Comparison of ENCODE assay signal across 1 cellular context in genomic region chr12:79691299-79692248, GRCh38.
TF ChIP-seq lines count a peak whose summit lies in the region.

No MANE protein-coding gene starts in this region.

TF ChIP-seq in HEK293, 187 proteins besides CTCF, POLR2A, EP300 and RAD21 (continued from another document):
- TF ChIP-seq ZSCAN18 (tag by site-specific recombination; IDR thresholded peaks at IDR 0.05) = no peak
- no peak for TF ChIP-seq TRIM28 (IDR thresholded peaks at IDR 0.05; ENCODE audit: borderline replicate concordance, low read length)
- no peak for TF ChIP-seq RBAK (tag by site-specific recombination; IDR thresholded peaks at IDR 0.05)
- 0 out of 2 replicates have a peak, but pooled peaks have one; percentile 22 for TF ChIP-seq ZNF24 (tag by site-specific recombination; IDR thresholded peaks at IDR 0.05)
- no peak for TF ChIP-seq ZNF624 (tag by site-specific recombination; IDR thresholded peaks at IDR 0.05)
- TF ChIP-seq ZNF423 (tag by site-specific recombination; IDR thresholded peaks at IDR 0.05) = no peak
- 0 out of 2 replicates have a peak, but pooled peaks have one; percentile 7 for TF ChIP-seq ZNF629 (tag by site-specific recombination; IDR thresholded peaks at IDR 0.05)
- TF ChIP-seq ZBTB1 (tag by site-specific recombination; IDR thresholded peaks at IDR 0.05) = no peak
- 0 out of 2 replicates have a peak, but pooled peaks have one; percentile 13 for TF ChIP-seq REST (tag by site-specific recombination; IDR thresholded peaks at IDR 0.05)
- no peak for TF ChIP-seq ZNF701 (tag by site-specific recombination; IDR thresholded peaks at IDR 0.05)
- TF ChIP-seq ZNF23 (tag by site-specific recombination; IDR thresholded peaks at IDR 0.05; ENCODE audit: borderline replicate concordance) = no peak
- no peak for TF ChIP-seq BCL6B (tag by site-specific recombination; IDR thresholded peaks at IDR 0.05)
- no peak for TF ChIP-seq ZNF768 (tag by site-specific recombination; IDR thresholded peaks at IDR 0.05)
- TF ChIP-seq ZNF398 (tag by site-specific recombination; IDR thresholded peaks at IDR 0.05) = no peak
- TF ChIP-seq ZNF610 (tag by site-specific recombination; IDR thresholded peaks at IDR 0.05; ENCODE audit: borderline replicate concordance) = no peak
- TF ChIP-seq ZNF704 (tag by site-specific recombination; IDR thresholded peaks at IDR 0.05) = no peak
- TF ChIP-seq KLF7 (tag by site-specific recombination; IDR thresholded peaks at IDR 0.05; ENCODE audit: borderline replicate concordance) = no peak
- TF ChIP-seq SCRT2 (tag by site-specific recombination; IDR thresholded peaks at IDR 0.05) = no peak
- TF ChIP-seq ZNF174 (tag by site-specific recombination; IDR thresholded peaks at IDR 0.05) = no peak
- no peak for TF ChIP-seq ZNF223 (tag by site-specific recombination; IDR thresholded peaks at IDR 0.05)
- TF ChIP-seq ZNF561 (tag by site-specific recombination; IDR thresholded peaks at IDR 0.05; ENCODE audit: borderline replicate concordance) = 0 out of 2 replicates have a peak, but pooled peaks have one; percentile 12
- peak; percentile 55 for TF ChIP-seq ZBTB26 (tag by site-specific recombination; optimal IDR thresholded peaks at IDR 0.05)
- peak; percentile 59; the same call in 1 of the 2 replicates for TF ChIP-seq EGR2 (tag by site-specific recombination; IDR thresholded peaks at IDR 0.05; ENCODE audit: low read depth)
- no peak for TF ChIP-seq PATZ1 (tag by site-specific recombination; IDR thresholded peaks at IDR 0.05)
- TF ChIP-seq ZNF121 (tag by site-specific recombination; IDR thresholded peaks at IDR 0.05) = no peak
TF ChIP-seq in HEK293: peak in this region for 18.
